Comparison of ENCODE assay signal across 24 cellular contexts in genomic region chr2:29401994-29402393, GRCh38.
"Had no signal": no experiment of that assay in that cellular context is flagged by ENCODE, and none has a peak within 500 bp of the region (broad histone marks: within the 10 kb centered on the region; RNA-seq: fewer than 3 reads in every experiment).

No MANE protein-coding gene starts in this region.

- H3K27ac Mint-ChIP-seq: activated CD4-positive, alpha-beta memory T cell treated with anti-CD3 and anti-CD28 coated beads for 36 hours; activated CD4-positive, alpha-beta T cell treated with anti-CD3 and anti-CD28 coated beads for 36 hours; activated naive CD8-positive, alpha-beta T cell treated with anti-CD3 and anti-CD28 coated beads, Interleukin-2, amount 10 ng/mL, durations not matched to agents 7 days and 5 days; activated T-helper 2 cell treated with anti-CD3 and anti-CD28 coated beads, Interferon-gamma antibody, Interleukin-2, Interleukin-4, amounts not matched to agents 10 μg/mL and 5 μg/mL and 100 μg/mL, durations not matched to agents 14 hours and 24 hours and 36 hours; naive thymus-derived CD8-positive, alpha-beta T cell; stimulated activated naive CD8-positive, alpha-beta T cell treated with anti-CD3 and anti-CD28 coated beads, Interleukin-15, Interleukin-2, amounts not matched to agents 100 ng/mL and 50 ng/mL, for 24 hours; T-helper 17 cell had no signal

- H3K36me3 ChIP-seq: brain microvascular endothelial cell, esophagus muscularis mucosa, gastroesophageal sphincter, heart left ventricle, suprapubic skin, transverse colon, uterus had no signal

- H3K27ac ChIP-seq: brain microvascular endothelial cell, esophagus muscularis mucosa, gastroesophageal sphincter, heart left ventricle, suprapubic skin, transverse colon, uterus had no signal

- ATAC-seq: activated CD4-positive, alpha-beta T cell treated with anti-CD3 and anti-CD28 coated beads for 36 hours; gastroesophageal sphincter; naive thymus-derived CD8-positive, alpha-beta T cell; T-helper 17 cell had no signal

- H3K4me1 Mint-ChIP-seq: activated CD4-positive, alpha-beta T cell treated with anti-CD3 and anti-CD28 coated beads for 36 hours; central memory CD8-positive, alpha-beta T cell had no signal

- H3K4me3 Mint-ChIP-seq: activated CD4-positive, alpha-beta memory T cell treated with anti-CD3 and anti-CD28 coated beads for 36 hours; activated CD4-positive, alpha-beta T cell treated with anti-CD3 and anti-CD28 coated beads for 36 hours; activated naive CD8-positive, alpha-beta T cell treated with anti-CD3 and anti-CD28 coated beads, Interleukin-2, amount 10 ng/mL, durations not matched to agents 7 days and 5 days; central memory CD8-positive, alpha-beta T cell; naive thymus-derived CD8-positive, alpha-beta T cell; stimulated activated naive CD8-positive, alpha-beta T cell treated with anti-CD3 and anti-CD28 coated beads, Interleukin-15, Interleukin-2, amounts not matched to agents 100 ng/mL and 50 ng/mL, for 24 hours; T-helper 17 cell had no signal

- H3K9me3 ChIP-seq: esophagus muscularis mucosa, gastroesophageal sphincter, heart left ventricle, suprapubic skin, transverse colon, uterus had no signal

- H3K4me1 ChIP-seq: esophagus muscularis mucosa, gastroesophageal sphincter, heart left ventricle, suprapubic skin, transverse colon, uterus had no signal

- H3K9me3 Mint-ChIP-seq: activated CD4-positive, alpha-beta memory T cell treated with anti-CD3 and anti-CD28 coated beads for 36 hours; activated naive CD8-positive, alpha-beta T cell treated with anti-CD3 and anti-CD28 coated beads, Interleukin-2, amount 10 ng/mL, durations not matched to agents 7 days and 5 days; activated T-helper 2 cell treated with anti-CD3 and anti-CD28 coated beads, Interferon-gamma antibody, Interleukin-2, Interleukin-4, amounts not matched to agents 10 μg/mL and 5 μg/mL and 100 μg/mL, durations not matched to agents 14 hours and 24 hours and 36 hours; central memory CD8-positive, alpha-beta T cell; naive thymus-derived CD8-positive, alpha-beta T cell; stimulated activated naive CD8-positive, alpha-beta T cell treated with anti-CD3 and anti-CD28 coated beads, Interleukin-15, Interleukin-2, amounts not matched to agents 100 ng/mL and 50 ng/mL, for 24 hours had no signal

- H3K4me3 ChIP-seq: esophagus muscularis mucosa, gastroesophageal sphincter, heart left ventricle, suprapubic skin, transverse colon, uterus had no signal

- H3K36me3 Mint-ChIP-seq: activated CD4-positive, alpha-beta memory T cell treated with anti-CD3 and anti-CD28 coated beads for 36 hours; activated naive CD8-positive, alpha-beta T cell treated with anti-CD3 and anti-CD28 coated beads, Interleukin-2, amount 10 ng/mL, durations not matched to agents 7 days and 5 days; naive thymus-derived CD8-positive, alpha-beta T cell had no signal

- H3K27me3 ChIP-seq: brain microvascular endothelial cell, gastroesophageal sphincter, transverse colon, uterus had no signal

- DNase-seq: activated CD4-positive, alpha-beta memory T cell treated with anti-CD3 and anti-CD28 coated beads for 36 hours; activated CD4-positive, alpha-beta T cell treated with anti-CD3 and anti-CD28 coated beads for 36 hours; activated naive CD4-positive, alpha-beta T cell treated with Interleukin-2 at 50 U/mL for 16 hours; activated naive CD8-positive, alpha-beta T cell treated with anti-CD3 and anti-CD28 coated beads, Interleukin-2, amount 10 ng/mL, durations not matched to agents 7 days and 5 days; activated T-cell treated with anti-CD3 and anti-CD28 coated beads, Interleukin-2, amount 50 U/mL, for 1 hour; amygdala; brain microvascular endothelial cell; cortex of kidney; effector CD4-positive, alpha-beta T cell; kidney glomerular epithelial cell; naive thymus-derived CD8-positive, alpha-beta T cell; nucleus accumbens; posterior cingulate gyrus; retina; T-helper 17 cell; transverse colon; uterus had no signal
